In genomic region chr2:197675246-197675645, GRCh38 we compare ENCODE assay signal across 10 cellular contexts. TPM values are rescaled to one million over a fixed set of nuclear protein-coding genes. Genes with fewer than 3 reads are reported as not detected.
DNase-seq lines count a peak whose midpoint lies in the region; ATAC-seq and TF ChIP-seq lines count a peak whose summit lies in the region.
"Had no signal": no experiment of that assay in that cellular context is flagged by ENCODE, and none has a peak within 500 bp of the region (broad histone marks: within the 10 kb centered on the region; RNA-seq: fewer than 3 reads in every experiment).

TSS of gene RFTN2 (minus strand) at chr2:197675587. CDS start at chr2:197675458, 129 bp downstream.

- H3K4me1 Mint-ChIP-seq in glutamatergic neuron (ENCODE audit: low read depth, unreplicated experiment), result no peaks in the 10 kb centered on the region

- TF ChIP-seq CTCF in A673 (conservative IDR thresholded peaks at IDR 0.05; ENCODE audit: low read depth, low read length) (no peak), glutamatergic neuron (IDR thresholded peaks at IDR 0.05; ENCODE audit: partially characterized antibody, unreplicated experiment) (no peak), ovary (IDR thresholded peaks at IDR 0.05) (no peak)

- no peaks in the 10 kb centered on the region for H3K27me3 ChIP-seq in A673 (replicated peaks; ENCODE audit: insufficient read depth, low read depth, low read length, poor library complexity)
- H3K27me3 ChIP-seq in ovary, result no peaks in the 10 kb centered on the region

- H3K36me3 Mint-ChIP-seq in glutamatergic neuron (ENCODE audit: unreplicated experiment), result peaks cover 8% of the 10 kb centered on the region

- peaks cover 2% of the 10 kb centered on the region for H3K9me3 Mint-ChIP-seq in glutamatergic neuron (ENCODE audit: unreplicated experiment)

- H3K9me3 ChIP-seq in A673 (ENCODE audit: low read depth, low read length, poor library complexity, severe bottlenecking), result no peaks in the 10 kb centered on the region
- no peaks in the 10 kb centered on the region for H3K9me3 ChIP-seq in ovary

- CTCF ChIA-PET in A673 (lab: Charles Lee), result no interaction called here

- no peaks in the 10 kb centered on the region for H3K4me1 ChIP-seq in A673 (ENCODE audit: insufficient read depth, low read length, poor library complexity, severe bottlenecking)
- peaks cover 6% of the 10 kb centered on the region for H3K4me1 ChIP-seq in ovary (ENCODE audit: insufficient read depth)

- peak within 1 kb of the TSS; percentile 20 for H3K27ac Mint-ChIP-seq in glutamatergic neuron (ENCODE audit: unreplicated experiment)

- TF ChIP-seq EP300 in ovary (IDR thresholded peaks at IDR 0.05), result no peak

- no TSS peak for BruUV-seq in A673 (replicated peaks; lab: Mats Ljungman, UMichigan)

- intact Hi-C loops in A673 (cut with micrococcal nuclease; ENCODE audit: unreplicated experiment) (no loop called here), ovary (cut with DNase I) (no loop called here)

- H3K36me3 ChIP-seq in A673 (ENCODE audit: insufficient read depth, low read length, poor library complexity, severe bottlenecking), result no peaks in the 10 kb centered on the region
- H3K36me3 ChIP-seq in ovary, result no peaks in the 10 kb centered on the region

- H3K4me3 ChIP-seq in A673 (ENCODE audit: low read depth, low read length, poor library complexity, severe bottlenecking), result peak within 1 kb of the TSS; percentile 49
- peak within 1 kb of the TSS; percentile 40 for H3K4me3 ChIP-seq in ovary

- H3K27ac ChIP-seq in A673 (ENCODE audit: low read depth, low read length, poor library complexity, severe bottlenecking) (peak within 1 kb of the TSS; percentile 75), angular gyrus (ENCODE audit: low read depth, low read length) (peak within 1 kb of the TSS; percentile 91), ovary (peak within 1 kb of the TSS; percentile 50 to 65)

- H3K27me3 Mint-ChIP-seq in glutamatergic neuron (ENCODE audit: unreplicated experiment), result no peaks in the 10 kb centered on the region

- 1 to 20% (median 4%) methylated on average over 3 of the region's 3 CpGs for WGBS in ovary, 3 donors

- POLR2A ChIA-PET in A673 (lab: Charles Lee; ENCODE audit: low non-redundant PET), result interaction anchor here (0.7 kb wide), 1 partner anchor 727 kb away, joined by 14 read pairs; no protein-coding TSS in a partner anchor

- peak within 1 kb of the TSS; percentile 59 for H3K4me3 Mint-ChIP-seq in glutamatergic neuron (ENCODE audit: unreplicated experiment)

- no peak for TF ChIP-seq POLR2A in ovary (IDR thresholded peaks at IDR 0.05)

- DNase-seq in A673 (ENCODE audit: low spot score) (peak; percentile 29), glutamatergic neuron (no peak), ovary (no peak), DMS 273 treated with DMSO at 0.1 percent for 48 hours (lab: John Stamatoyannopoulos, UW) (no peak), NCI-H774 (lab: John Stamatoyannopoulos, UW) (no peak)
- no peak for DNase-seq in stimulated activated naive CD4-positive, alpha-beta T cell (lab: John Stamatoyannopoulos, UW)
- DNase-seq: GOT3 had no signal

- ATAC-seq in HG03565 (IDR thresholded peaks at IDR 0.05; ENCODE audit: unreplicated experiment), result no peak

RNA-seq across cellular contexts. Expression of gene RFTN2, which starts in this region (rescaled TPM):
- total RNA-seq in A673 (2021) (5.8 and 7.3 TPM in 2 replicates), glutamatergic neuron (ENCODE audit: unreplicated experiment) (2.5 TPM), ovary (10 to 100 TPM in 6 of 7 donors, 1 to 10 TPM in 1; 9.7 to 22.1 (median 15.3) TPM)
- polyA plus RNA-seq in ovary, result 10 to 100 TPM in 1 of 2 donors, 1 to 10 TPM in 1; 8.1 to 13.4 TPM
- total RNA-seq: HT1080 had no signal
